ENCODE assay signal across 8 cellular contexts in genomic region chr7:94449151-94449725, GRCh38. TPM values are rescaled to one million over a fixed set of nuclear protein-coding genes. Genes with fewer than 3 reads are reported as not detected.
DNase-seq lines count a peak whose midpoint lies in the region; ATAC-seq and TF ChIP-seq lines count a peak whose summit lies in the region.

No MANE protein-coding gene starts in this region.

- no peaks in the 10 kb centered on the region for H3K27me3 ChIP-seq in fibroblast of lung (ENCODE audit: control insufficient read depth, insufficient read depth, low read length)

- no peaks in the 10 kb centered on the region for H3K9me3 ChIP-seq in fibroblast of lung (ENCODE audit: control insufficient read depth, insufficient read depth, low read depth, low read length)

- no peak overlapping the region for H3K27ac Mint-ChIP-seq in activated CD4-positive, alpha-beta memory T cell treated with anti-CD3 and anti-CD28 coated beads, Interleukin-2, amount 10 ng/mL, durations not matched to agents 7 days and 5 days

- no peaks in the 10 kb centered on the region for H3K79me2 ChIP-seq in fibroblast of lung (ENCODE audit: control insufficient read depth, insufficient read depth, low read length)

- TF ChIP-seq CTCF in LNCaP clone FGC (IDR thresholded peaks at IDR 0.05; ENCODE audit: control insufficient read depth, extremely low read depth, insufficient read depth): peak; percentile 50
- peak; percentile 43 to 51 for TF ChIP-seq CTCF in fibroblast of lung (conservative IDR thresholded peaks at IDR 0.05 in 1 of 2, IDR thresholded peaks at IDR 0.05 in 1 of 2; ENCODE audit: low read depth in 1 of 2, low read length in 2 of 2)

- H3K36me3 ChIP-seq in fibroblast of lung (ENCODE audit: control insufficient read depth, insufficient read depth, low read length): no peaks in the 10 kb centered on the region

- peaks cover 10% of the 10 kb centered on the region for H3K27me3 Mint-ChIP-seq in activated CD4-positive, alpha-beta memory T cell treated with anti-CD3 and anti-CD28 coated beads, Interleukin-2, amount 10 ng/mL, durations not matched to agents 7 days and 5 days

- DNase-seq in DMS114 treated with DMSO at 0.1 percent for 48 hours (lab: John Stamatoyannopoulos, UW; ENCODE audit: unreplicated experiment): peak; percentile 51
- peak; percentile 23 for DNase-seq in LNCaP clone FGC (ENCODE audit: low read depth)
- DNase-seq in SHP77 (lab: John Stamatoyannopoulos, UW): peak; percentile 44 to 45
- peak; percentile 33 to 71 for DNase-seq in fibroblast of lung (ENCODE audit: low read depth in 2 of 2)
- DNase-seq in pons (ENCODE audit: low spot score): peak; percentile 77
- DNase-seq in activated CD4-positive, alpha-beta memory T cell treated with anti-CD3 and anti-CD28 coated beads, Interleukin-2, amount 10 ng/mL, durations not matched to agents 7 days and 5 days: no peak
- DNase-seq in NCI-H187 treated with DMSO at 0.1 percent for 48 hours (lab: John Stamatoyannopoulos, UW): no peak

- H3K4me3 ChIP-seq in LNCaP clone FGC (ENCODE audit: low read depth, low read length): no peak overlapping the region
- H3K4me3 ChIP-seq in fibroblast of lung (replicated peaks in 1 of 4; ENCODE audit: control extremely low read depth in 1 of 4, insufficient read depth in 1 of 4, low read depth in 3 of 4, low read length in 4 of 4): no peak overlapping the region

- no peak overlapping the region for H3K4me2 ChIP-seq in fibroblast of lung (ENCODE audit: extremely low read depth, insufficient read depth, low read length)

- H3K9me3 Mint-ChIP-seq in activated CD4-positive, alpha-beta memory T cell treated with anti-CD3 and anti-CD28 coated beads, Interleukin-2, amount 10 ng/mL, durations not matched to agents 7 days and 5 days: no peaks in the 10 kb centered on the region

- POLR2A ChIA-PET in activated CD4-positive, alpha-beta memory T cell treated with anti-CD3 and anti-CD28 coated beads, Interleukin-2, amount 10 ng/mL, durations not matched to agents 7 days and 5 days (lab: Charles Lee): interaction anchor here (0.7 to 1.1 kb wide), 2 partner anchors 62 to 208 kb away, joined by 3 read pairs; no protein-coding TSS in a partner anchor

- no peak overlapping the region for H3K9ac ChIP-seq in fibroblast of lung (ENCODE audit: insufficient read depth, low read length)

- no peaks in the 10 kb centered on the region for H4K20me1 ChIP-seq in fibroblast of lung (ENCODE audit: control insufficient read depth, extremely low read depth, insufficient read depth, low read length)

- H3K4me3 Mint-ChIP-seq in activated CD4-positive, alpha-beta memory T cell treated with anti-CD3 and anti-CD28 coated beads, Interleukin-2, amount 10 ng/mL, durations not matched to agents 7 days and 5 days: no peak overlapping the region

- ATAC-seq in GM21381 (IDR thresholded peaks at IDR 0.05; ENCODE audit: unreplicated experiment): peak; percentile 66

- H3K36me3 Mint-ChIP-seq in activated CD4-positive, alpha-beta memory T cell treated with anti-CD3 and anti-CD28 coated beads, Interleukin-2, amount 10 ng/mL, durations not matched to agents 7 days and 5 days (ENCODE audit: low read depth): no peaks in the 10 kb centered on the region

- H3K4me1 ChIP-seq in fibroblast of lung (ENCODE audit: control insufficient read depth, extremely low read depth, insufficient read depth, low read length): no peaks in the 10 kb centered on the region

- no peak overlapping the region for H3K27ac ChIP-seq in fibroblast of lung (ENCODE audit: insufficient read depth, low read length)

- H2AFZ ChIP-seq in fibroblast of lung (ENCODE audit: low read length): peak overlapping the region; percentile 50

- no peaks in the 10 kb centered on the region for H3K4me1 Mint-ChIP-seq in activated CD4-positive, alpha-beta memory T cell treated with anti-CD3 and anti-CD28 coated beads, Interleukin-2, amount 10 ng/mL, durations not matched to agents 7 days and 5 days

- CTCF ChIA-PET in activated CD4-positive, alpha-beta memory T cell treated with anti-CD3 and anti-CD28 coated beads, Interleukin-2, amount 10 ng/mL, durations not matched to agents 7 days and 5 days (lab: Charles Lee): interaction anchor here (0.6 to 3.8 kb wide), 18 partner anchors 8 to 1241 kb away, joined by 3 to 24 read pairs (median 4); partner anchors contain the start of gene SGCE

RNA-seq across cellular contexts. Expression of gene COL1A2, which starts 54.5 kb away (rescaled TPM):
- 2,400 and 2,928 TPM in 2 replicates for total RNA-seq in fibroblast of lung
- polyA plus RNA-seq in fibroblast of lung: 1,580 and 3,638 TPM in 2 replicates
- polyA plus RNA-seq in fibroblast of lung (2012): 1,860 and 4,504 TPM in 2 replicates
- 1,232 and 3,278 TPM in 2 replicates for polyA minus RNA-seq in fibroblast of lung (ENCODE audit: low replicate concordance)
- total RNA-seq in activated CD4-positive, alpha-beta memory T cell treated with anti-CD3 and anti-CD28 coated beads, Interleukin-2, amount 10 ng/mL, durations not matched to agents 7 days and 5 days: under 1 TPM in 1 of 2 experiments, not detected in 1; 0.08 TPM

Comparison
In these comparisons a context has a peak if more than half of its experiments do, and no peak if none do; other contexts are left out.
1. DNase-seq: peak in DMS114 treated with DMSO at 0.1 percent for 48 hours (single experiment), LNCaP clone FGC (single experiment), SHP77 (2 of 2), fibroblast of lung (2 of 2) and pons (single experiment); none in activated CD4-positive, alpha-beta memory T cell treated with anti-CD3 and anti-CD28 coated beads, Interleukin-2, amount 10 ng/mL, durations not matched to agents 7 days and 5 days (single experiment) and NCI-H187 treated with DMSO at 0.1 percent for 48 hours (single experiment).
2. RNA of gene COL1A2, which starts 54.5 kb away (total RNA-seq): 2,400 to 2,928 TPM in fibroblast of lung; 0.08 TPM in activated CD4-positive, alpha-beta memory T cell treated with anti-CD3 and anti-CD28 coated beads, Interleukin-2, amount 10 ng/mL, durations not matched to agents 7 days and 5 days; every median in the first group is over 1,000 times any median in the second.